16 cellular contexts compared by ENCODE assay signal in genomic region chr5:39140558-39141168, GRCh38.
"Had no signal": no experiment of that assay in that cellular context is flagged by ENCODE, and none has a peak within 500 bp of the region (broad histone marks: within the 10 kb centered on the region; RNA-seq: fewer than 3 reads in every experiment).

No MANE protein-coding gene starts in this region.

- H3K27ac ChIP-seq: breast epithelium, dorsolateral prefrontal cortex, esophagus squamous epithelium, right atrium auricular region, tibial nerve, WERI-Rb-1 had no signal

- H3K27me3 ChIP-seq: breast epithelium, dorsolateral prefrontal cortex, esophagus squamous epithelium, right atrium auricular region, tibial nerve had no signal

- H3K4me1 ChIP-seq: breast epithelium, esophagus squamous epithelium, right atrium auricular region, tibial nerve had no signal

- H3K27me3 Mint-ChIP-seq: T-cell had no signal

- H3K9me3 Mint-ChIP-seq: natural killer cell; stimulated activated effector memory CD8-positive, alpha-beta T cell treated with anti-CD3 and anti-CD28 coated beads, Interleukin-12 subunit alpha, Interleukin-12 subunit beta, amount 100 ng/mL, for 72 hours; T-cell had no signal

- H3K36me3 ChIP-seq: breast epithelium, esophagus squamous epithelium, right atrium auricular region, tibial nerve, WERI-Rb-1 had no signal

- ATAC-seq: activated CD8-positive, alpha-beta T cell treated with anti-CD3 and anti-CD28 coated beads, Interleukin-2, amount 10 ng/mL, durations not matched to agents 7 days and 5 days; activated naive CD4-positive, alpha-beta T cell treated with anti-CD3 and anti-CD28 coated beads, Interleukin-2, amount 50 U/mL, for 72 hours; natural killer cell; stimulated activated effector memory CD8-positive, alpha-beta T cell treated with anti-CD3 and anti-CD28 coated beads, Interleukin-12 subunit alpha, Interleukin-12 subunit beta, amount 100 ng/mL, for 72 hours; T-cell had no signal

- H3K9me3 ChIP-seq: breast epithelium, esophagus squamous epithelium, right atrium auricular region, tibial nerve had no signal

- H3K4me3 Mint-ChIP-seq: activated CD8-positive, alpha-beta T cell treated with anti-CD3 and anti-CD28 coated beads, Interleukin-2, amount 10 ng/mL, durations not matched to agents 7 days and 5 days; natural killer cell; stimulated activated effector memory CD8-positive, alpha-beta T cell treated with anti-CD3 and anti-CD28 coated beads, Interleukin-12 subunit alpha, Interleukin-12 subunit beta, amount 100 ng/mL, for 72 hours; T-cell had no signal

- H3K27ac Mint-ChIP-seq: activated CD8-positive, alpha-beta T cell treated with anti-CD3 and anti-CD28 coated beads, Interleukin-2, amount 10 ng/mL, durations not matched to agents 7 days and 5 days; activated naive CD4-positive, alpha-beta T cell treated with anti-CD3 and anti-CD28 coated beads, Interleukin-2, amount 50 U/mL, for 72 hours; stimulated activated effector memory CD8-positive, alpha-beta T cell treated with anti-CD3 and anti-CD28 coated beads, Interleukin-12 subunit alpha, Interleukin-12 subunit beta, amount 100 ng/mL, for 72 hours had no signal

- DNase-seq: activated CD4-positive, alpha-beta T cell treated with anti-CD3 and anti-CD28 coated beads for 4 hours; activated CD8-positive, alpha-beta memory T cell treated with anti-CD3 and anti-CD28 coated beads, Interleukin-2, amount 50 U/mL, for 48 hours; activated CD8-positive, alpha-beta T cell treated with anti-CD3 and anti-CD28 coated beads, Interleukin-2, amount 10 ng/mL, durations not matched to agents 7 days and 5 days; aorta; dorsolateral prefrontal cortex; esophagus squamous epithelium; foreskin fibroblast; natural killer cell; small intestine; T-cell; WERI-Rb-1 had no signal

- H3K4me3 ChIP-seq: breast epithelium, dorsolateral prefrontal cortex, esophagus squamous epithelium, right atrium auricular region, tibial nerve had no signal
